In the genomic region with DNA sequence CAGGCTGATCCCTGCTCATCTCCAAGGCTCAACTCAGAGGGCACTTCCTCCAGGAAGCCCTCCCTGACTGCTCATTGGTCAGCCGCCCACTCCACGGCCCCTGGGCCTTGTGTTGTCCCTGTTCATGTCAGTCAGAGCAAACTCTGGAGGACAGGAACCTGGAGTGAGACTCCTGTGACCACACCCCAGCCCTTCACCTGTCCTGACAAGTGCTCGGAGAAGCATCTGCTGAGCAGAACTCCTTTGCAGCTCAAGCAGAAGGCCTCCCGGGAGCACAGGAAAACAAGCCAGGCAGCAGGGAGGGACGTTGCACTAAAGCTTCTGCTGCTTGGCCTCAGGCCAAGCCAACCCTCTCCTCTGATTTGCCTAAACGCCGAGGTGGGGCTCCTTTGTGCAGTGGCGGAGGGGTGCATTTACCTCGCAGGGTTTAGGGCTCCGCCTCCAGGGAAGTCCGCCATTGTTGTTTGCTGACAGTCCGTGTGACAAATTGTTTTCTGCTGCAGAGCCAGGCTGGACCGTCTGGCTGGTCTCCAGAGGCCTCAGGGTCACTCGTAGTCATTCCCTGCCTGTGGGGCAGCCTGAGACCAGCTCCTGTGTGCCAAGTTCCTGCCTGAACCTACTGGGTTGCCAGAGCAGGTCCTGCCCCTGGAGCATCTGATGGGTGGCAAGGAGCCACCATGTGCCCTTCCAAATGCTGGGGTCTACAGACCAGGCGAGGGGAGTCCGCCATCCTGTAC, we compare ENCODE assay signal across 8 cellular contexts.
DNase-seq lines count a peak whose midpoint lies in the region; ATAC-seq and TF ChIP-seq lines count a peak whose summit lies in the region.

No MANE protein-coding gene starts in this region.

- no peak for TF ChIP-seq CTCF in WERI-Rb-1 (IDR thresholded peaks at IDR 0.05; ENCODE audit: low read depth, low read length)
- no peak for TF ChIP-seq CTCF in neural crest cell (conservative IDR thresholded peaks at IDR 0.05)

- peak; percentile 18 for DNase-seq in G401 (ENCODE audit: low spot score)
- DNase-seq in NCI-H187 (lab: John Stamatoyannopoulos, UW), result peak; percentile 98
- peak; percentile 36 for DNase-seq in WERI-Rb-1
- peak; percentile 31 for DNase-seq in neural crest cell (ENCODE audit: low read depth, low spot score)
- DNase-seq in UCSD-AML1 (lab: John Stamatoyannopoulos, UW; ENCODE audit: unreplicated experiment), result no peak
- no peak for DNase-seq in MV-4-11 (lab: John Stamatoyannopoulos, UW)
- DNase-seq in glomerular visceral epithelial cell (ENCODE audit: extremely low spot score), result no peak

- in situ Hi-C loops in G401 (cut with HindIII; ENCODE audit: low sequenced_read_pairs), result no loop called here

- peaks cover 52% of the 10 kb centered on the region for H3K27me3 Mint-ChIP-seq in neural crest cell (ENCODE audit: low read depth)

- no peaks in the 10 kb centered on the region for H3K9me3 Mint-ChIP-seq in neural crest cell

- no peaks in the 10 kb centered on the region for H3K36me3 ChIP-seq in WERI-Rb-1

- ATAC-seq in HG02973 (IDR thresholded peaks at IDR 0.05; ENCODE audit: unreplicated experiment), result no peak

- no peaks in the 10 kb centered on the region for H3K36me3 Mint-ChIP-seq in neural crest cell (ENCODE audit: low read depth)

- H3K9me3 ChIP-seq in WERI-Rb-1 (ENCODE audit: severe bottlenecking), result no peaks in the 10 kb centered on the region

- peaks cover 21% of the 10 kb centered on the region for H3K4me1 Mint-ChIP-seq in neural crest cell

- H3K4me3 Mint-ChIP-seq in neural crest cell, result no peak overlapping the region

- H3K27me3 ChIP-seq in WERI-Rb-1 (ENCODE audit: insufficient read depth, low read depth, severe bottlenecking), result no peaks in the 10 kb centered on the region

- H3K4me3 ChIP-seq in WERI-Rb-1 (ENCODE audit: low read depth, low read length), result no peak overlapping the region

- peak overlapping the region; percentile 19 for H3K27ac Mint-ChIP-seq in neural crest cell (ENCODE audit: unreplicated experiment)

- peak overlapping the region; percentile 17 for H3K27ac ChIP-seq in WERI-Rb-1

Comparison
In these comparisons a context has a peak if more than half of its experiments do, and no peak if none do; other contexts are left out.
1. DNase-seq: peak in G401 (single experiment), NCI-H187 (2 of 2), WERI-Rb-1 (single experiment) and neural crest cell (single experiment); none in UCSD-AML1 (single experiment), MV-4-11 (single experiment) and glomerular visceral epithelial cell (single experiment).